ENCODE assay signal across 8 cellular contexts in genomic region chr19:18322759-18323460, GRCh38. TPM values are rescaled to one million over a fixed set of nuclear protein-coding genes. Genes with fewer than 3 reads are reported as not detected.
A peak's percentile ranks its signal among the peaks of the same experiment; 100 is the strongest.
DNase-seq lines count a peak whose midpoint lies in the region; FAIRE-seq and TF ChIP-seq lines count a peak whose summit lies in the region.

Gene LSM4 (minus strand): TSS chr19:18323076. CDS start chr19:18323020, 56 bp downstream.

- H3K4me3 ChIP-seq in GM08714 (ENCODE audit: low read length) (peak within 1 kb of the TSS; percentile 90), neutrophil (ENCODE audit: low read depth in 1 of 2, low read length in 1 of 2) (peak within 1 kb of the TSS; percentile 86 to 89)

- H3K27ac ChIP-seq in neutrophil (peak within 1 kb of the TSS; percentile 82), substantia nigra (ENCODE audit: low read depth, low read length, poor library complexity, severe bottlenecking) (peak within 1 kb of the TSS; percentile 91)

- intact Hi-C loops in activated naive CD4-positive, alpha-beta T cell treated with anti-CD3 and anti-CD28 coated beads for 36 hours (cut with micrococcal nuclease) = loop anchor here (1.0 kb wide), 6 partner anchors 19 to 171 kb away; partner anchors contain the start of gene RAB3A

- TF ChIP-seq CTCF in HFFc6 (IDR thresholded peaks at IDR 0.05) = no peak
- TF ChIP-seq CTCF in neutrophil (IDR thresholded peaks at IDR 0.05) = peak; percentile 78

- CTCF ChIA-PET in activated naive CD4-positive, alpha-beta T cell treated with anti-CD3 and anti-CD28 coated beads for 36 hours (lab: Charles Lee) = interaction anchor here (0.5 to 3.8 kb wide), 9 partner anchors 14 to 66 kb away, joined by 3 to 151 read pairs (median 5); partner anchors contain the start of gene JUND

- H3K27ac Mint-ChIP-seq in HFFc6 = peak within 1 kb of the TSS; percentile 98
- H3K27ac Mint-ChIP-seq in activated naive CD4-positive, alpha-beta T cell treated with anti-CD3 and anti-CD28 coated beads for 36 hours = peak within 1 kb of the TSS; percentile 98

- H3K27me3 ChIP-seq in neutrophil = no peaks in the 10 kb centered on the region

- H3K4me1 ChIP-seq in neutrophil (ENCODE audit: control insufficient read depth in 1 of 2, insufficient read depth in 1 of 2, low read depth in 1 of 2, low read length in 1 of 2) = peaks cover 43 to 51% of the 10 kb centered on the region in 2 experiments

- peaks cover 35% of the 10 kb centered on the region for H3K4me1 Mint-ChIP-seq in HFFc6 (ENCODE audit: low read depth)
- peaks cover 51% of the 10 kb centered on the region for H3K4me1 Mint-ChIP-seq in activated naive CD4-positive, alpha-beta T cell treated with anti-CD3 and anti-CD28 coated beads for 36 hours (ENCODE audit: low read depth)

- H3K36me3 Mint-ChIP-seq in HFFc6 (ENCODE audit: low read depth) = no peaks in the 10 kb centered on the region
- peaks cover 32% of the 10 kb centered on the region for H3K36me3 Mint-ChIP-seq in activated naive CD4-positive, alpha-beta T cell treated with anti-CD3 and anti-CD28 coated beads for 36 hours (ENCODE audit: low read depth)

- peak; percentile 96 for DNase-seq in HFFc6
- peak; percentile 99 for DNase-seq in NAMALWA (ENCODE audit: low spot score)
- peak; percentile 97 for DNase-seq in SK-N-DZ (ENCODE audit: low spot score)
- DNase-seq in activated naive CD4-positive, alpha-beta T cell treated with anti-CD3 and anti-CD28 coated beads for 36 hours = peak; percentile 100
- peak; percentile 97 to 99 for DNase-seq in frontal cortex (ENCODE audit: low spot score in 2 of 2)
- peak; percentile 74 to 99 (median 95) for DNase-seq in substantia nigra (lab: John Stamatoyannopoulos, UW)

- H3K9me3 ChIP-seq in neutrophil = no peaks in the 10 kb centered on the region

- FAIRE-seq in frontal cortex (lab: Jason Lieb, UNC) = no peak

- H3K4me3 Mint-ChIP-seq in HFFc6 = peak within 1 kb of the TSS; percentile 94
- H3K4me3 Mint-ChIP-seq in activated naive CD4-positive, alpha-beta T cell treated with anti-CD3 and anti-CD28 coated beads for 36 hours = peak within 1 kb of the TSS; percentile 93

- H3K9me3 Mint-ChIP-seq in HFFc6 = no peaks in the 10 kb centered on the region
- H3K9me3 Mint-ChIP-seq in activated naive CD4-positive, alpha-beta T cell treated with anti-CD3 and anti-CD28 coated beads for 36 hours = no peaks in the 10 kb centered on the region

- no peaks in the 10 kb centered on the region for H3K36me3 ChIP-seq in neutrophil

- peaks cover 5% of the 10 kb centered on the region for H3K27me3 Mint-ChIP-seq in HFFc6 (ENCODE audit: insufficient read depth)
- no peaks in the 10 kb centered on the region for H3K27me3 Mint-ChIP-seq in activated naive CD4-positive, alpha-beta T cell treated with anti-CD3 and anti-CD28 coated beads for 36 hours (ENCODE audit: low read depth)

RNA-seq across cellular contexts. Expression of gene LSM4, which starts in this region (rescaled TPM):
- total RNA-seq in HFFc6 (2021; fragmentation: NEBNext Ultra II Directional; extraction: Animal tissue kit (Norgen Biotek cat#: 25700)) = 100 to 1,000 TPM; 175 to 217 (median 202) TPM
- 531 and 764 TPM in 2 replicates for polyA plus RNA-seq in SK-N-DZ (2014; cell fraction: cytosol; rRNA removed)
- polyA plus RNA-seq in SK-N-DZ (2014; cell fraction: nucleus; rRNA removed) = 542 and 583 TPM in 2 replicates
- 100 to 1,000 TPM; 439 to 451 TPM for total RNA-seq in activated naive CD4-positive, alpha-beta T cell treated with anti-CD3 and anti-CD28 coated beads for 36 hours
- 80.3 TPM for total RNA-seq in frontal cortex

Comparison
In these comparisons a context has a peak if more than half of its experiments do, and no peak if none do; other contexts are left out.
1. Peak in every context shown above with its lines: DNase-seq, H3K4me3 ChIP-seq and H3K27ac ChIP-seq.